Comparison of ENCODE assay signal across 1 cellular context in genomic region chr13:76886292-76887061, GRCh38.
TF ChIP-seq lines count a peak whose summit lies in the region.

Gene KCTD12 (minus strand): TSS chr13:76886405. CDS start chr13:76886148, 257 bp downstream.

TF ChIP-seq in GM23338, 12 proteins besides CTCF, POLR2A, EP300 and RAD21 (continued from another document):
- TF ChIP-seq ZNF462 (CRISPR knock-in tag; IDR thresholded peaks at IDR 0.05) (no peak), STAT1 (IDR thresholded peaks at IDR 0.05; ENCODE audit: unreplicated experiment) (no peak), ZNF114 (CRISPR knock-in tag; IDR thresholded peaks at IDR 0.05) (no peak)
